Comparison of ENCODE assay signal across 1 cellular context in the genomic region with DNA sequence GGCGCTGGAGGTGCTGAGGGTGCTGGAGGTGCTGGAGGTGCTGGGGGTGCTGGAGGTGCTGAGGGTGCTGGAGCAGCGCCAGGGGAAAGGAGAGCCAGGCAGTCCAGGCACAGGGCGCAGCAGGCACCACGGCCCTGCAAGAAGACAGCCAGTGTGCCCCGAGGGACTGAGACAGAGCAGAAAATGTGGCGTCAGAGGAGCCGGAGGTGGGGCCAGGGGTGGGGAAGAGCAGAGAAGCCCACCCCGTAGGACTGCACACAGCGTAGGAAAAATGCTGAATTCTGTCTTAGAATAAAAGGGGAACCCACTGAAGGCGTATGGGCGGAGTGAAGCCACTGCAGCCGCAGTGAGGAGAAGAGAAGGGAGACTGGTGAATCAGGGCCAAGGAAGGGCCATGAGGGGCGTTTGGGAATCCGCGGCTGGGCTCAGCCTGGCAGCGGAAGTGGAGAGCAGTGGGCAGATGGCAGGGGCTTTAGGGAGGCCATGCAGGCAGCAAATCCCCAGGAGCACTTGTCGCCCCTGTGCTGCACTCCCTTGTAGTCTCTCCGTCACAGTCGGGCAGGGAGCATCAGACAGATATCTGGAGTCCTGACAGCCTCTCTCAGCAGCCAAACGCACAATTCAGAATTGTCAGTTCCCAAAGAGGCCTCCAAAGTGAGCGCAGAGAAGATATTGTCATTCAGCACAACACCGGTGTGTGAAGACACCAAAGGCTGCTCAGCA.
TF ChIP-seq lines count a peak whose summit lies in the region.

No MANE protein-coding gene starts in this region.

TF ChIP-seq in IMR-90, 13 proteins besides CTCF, POLR2A, EP300 and RAD21:
- TF ChIP-seq, protein P1, sequence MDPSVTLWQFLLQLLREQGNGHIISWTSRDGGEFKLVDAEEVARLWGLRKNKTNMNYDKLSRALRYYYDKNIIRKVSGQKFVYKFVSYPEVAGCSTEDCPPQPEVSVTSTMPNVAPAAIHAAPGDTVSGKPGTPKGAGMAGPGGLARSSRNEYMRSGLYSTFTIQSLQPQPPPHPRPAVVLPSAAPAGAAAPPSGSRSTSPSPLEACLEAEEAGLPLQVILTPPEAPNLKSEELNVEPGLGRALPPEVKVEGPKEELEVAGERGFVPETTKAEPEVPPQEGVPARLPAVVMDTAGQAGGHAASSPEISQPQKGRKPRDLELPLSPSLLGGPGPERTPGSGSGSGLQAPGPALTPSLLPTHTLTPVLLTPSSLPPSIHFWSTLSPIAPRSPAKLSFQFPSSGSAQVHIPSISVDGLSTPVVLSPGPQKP (IDR thresholded peaks at IDR 0.05; ENCODE audit: borderline replicate concordance, low read depth, low read length), result no peak
- TF ChIP-seq MAFK (IDR thresholded peaks at IDR 0.05; ENCODE audit: low read depth, low read length), result no peak
- no peak for TF ChIP-seq CEBPB (IDR thresholded peaks at IDR 0.05; ENCODE audit: low read depth, low read length)
- TF ChIP-seq, protein P2, sequence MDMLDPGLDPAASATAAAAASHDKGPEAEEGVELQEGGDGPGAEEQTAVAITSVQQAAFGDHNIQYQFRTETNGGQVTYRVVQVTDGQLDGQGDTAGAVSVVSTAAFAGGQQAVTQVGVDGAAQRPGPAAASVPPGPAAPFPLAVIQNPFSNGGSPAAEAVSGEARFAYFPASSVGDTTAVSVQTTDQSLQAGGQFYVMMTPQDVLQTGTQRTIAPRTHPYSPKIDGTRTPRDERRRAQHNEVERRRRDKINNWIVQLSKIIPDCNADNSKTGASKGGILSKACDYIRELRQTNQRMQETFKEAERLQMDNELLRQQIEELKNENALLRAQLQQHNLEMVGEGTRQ (IDR thresholded peaks at IDR 0.05; ENCODE audit: low read depth, low read length), result no peak
- no peak for TF ChIP-seq RCOR1 (IDR thresholded peaks at IDR 0.05; ENCODE audit: insufficient replicate concordance, low read length)
- no peak for TF ChIP-seq RFX5 (IDR thresholded peaks at IDR 0.05; ENCODE audit: low read depth, low read length)
- TF ChIP-seq MXI1 (IDR thresholded peaks at IDR 0.05; ENCODE audit: borderline replicate concordance, low read depth, low read length), result no peak
- no peak for TF ChIP-seq SMC3 (IDR thresholded peaks at IDR 0.05; ENCODE audit: low read depth, low read length)
- no peak for TF ChIP-seq FOS (IDR thresholded peaks at IDR 0.05; ENCODE audit: low read depth, low read length)
